Comparison of ENCODE assay signal across 11 cellular contexts in genomic region chr12:75976913-75977312, GRCh38. TPM values are rescaled to one million over a fixed set of nuclear protein-coding genes. Genes with fewer than 3 reads are reported as not detected.
DNase-seq lines count a peak whose midpoint lies in the region; ATAC-seq and TF ChIP-seq lines count a peak whose summit lies in the region.
"Had no signal": no experiment of that assay in that cellular context is flagged by ENCODE, and none has a peak within 500 bp of the region (broad histone marks: within the 10 kb centered on the region; RNA-seq: fewer than 3 reads in every experiment).

No MANE protein-coding gene starts in this region.

- H3K4me3 ChIP-seq in CD4-positive, alpha-beta memory T cell (ENCODE audit: low read length in 2 of 2) = no peak overlapping the region
- no peak overlapping the region for H3K4me3 ChIP-seq in MM.1S (ENCODE audit: low read length)
- no peak overlapping the region for H3K4me3 ChIP-seq in skeletal muscle satellite cell (ENCODE audit: low read length)
- no peak overlapping the region for H3K4me3 ChIP-seq in GM23338
- H3K4me3 ChIP-seq: gastrocnemius medialis, lung had no signal

- no peaks in the 10 kb centered on the region for H3K27me3 Mint-ChIP-seq in CD4-positive, alpha-beta memory T cell
- no peaks in the 10 kb centered on the region for H3K27me3 Mint-ChIP-seq in effector memory CD8-positive, alpha-beta T cell
- H3K27me3 Mint-ChIP-seq in GM23338 (ENCODE audit: insufficient read depth, low read depth, poor library complexity) = peaks cover 6% of the 10 kb centered on the region

- no peak for TF ChIP-seq CTCF in MM.1S (IDR thresholded peaks at IDR 0.05; ENCODE audit: low read length)
- TF ChIP-seq CTCF in GM23338 (conservative IDR thresholded peaks at IDR 0.05; ENCODE audit: low read depth in 2 of 2) = no peak

- H3F3A ChIP-seq in MM.1S (ENCODE audit: insufficient read depth, low read length) (peaks cover 17% of the 10 kb centered on the region), GM23338 (replicated peaks; ENCODE audit: low read depth) (no peaks in the 10 kb centered on the region)

- H3K4me2 ChIP-seq in MM.1S (ENCODE audit: low read depth, low read length) (no peak overlapping the region), skeletal muscle satellite cell (ENCODE audit: low read length) (no peak overlapping the region), GM23338 (no peak overlapping the region)

- H4K20me1 ChIP-seq in MM.1S (ENCODE audit: insufficient read depth, low read length) (no peaks in the 10 kb centered on the region), GM23338 (replicated peaks; ENCODE audit: insufficient read depth) (no peaks in the 10 kb centered on the region)

- H3K27me3 ChIP-seq in CD4-positive, alpha-beta memory T cell (ENCODE audit: insufficient read depth, low read length) = no peaks in the 10 kb centered on the region
- H3K27me3 ChIP-seq in MM.1S (replicated peaks; ENCODE audit: insufficient read depth, low read length) = no peaks in the 10 kb centered on the region
- no peaks in the 10 kb centered on the region for H3K27me3 ChIP-seq in skeletal muscle satellite cell (ENCODE audit: control insufficient read depth, insufficient read depth, low read length)
- H3K27me3 ChIP-seq in GM23338 (ENCODE audit: insufficient read depth) = no peaks in the 10 kb centered on the region
- H3K27me3 ChIP-seq: gastrocnemius medialis had no signal

- peaks cover 28% of the 10 kb centered on the region for H3K4me1 ChIP-seq in CD4-positive, alpha-beta memory T cell (ENCODE audit: insufficient read depth, low read length)
- H3K4me1 ChIP-seq in MM.1S (ENCODE audit: low read length) (peaks cover 52% of the 10 kb centered on the region), skeletal muscle satellite cell (ENCODE audit: control insufficient read depth, insufficient read depth, low read length) (peaks cover 41% of the 10 kb centered on the region), GM23338 (ENCODE audit: insufficient read depth) (peaks cover 25% of the 10 kb centered on the region; the same call in 1 of the 2 replicates)

- no peaks in the 10 kb centered on the region for H3K9me3 ChIP-seq in CD4-positive, alpha-beta memory T cell (ENCODE audit: control insufficient read depth in 1 of 2, low read length in 2 of 2)
- H3K9me3 ChIP-seq in MM.1S (replicated peaks; ENCODE audit: insufficient read depth, low read length) (no peaks in the 10 kb centered on the region), skeletal muscle satellite cell (replicated peaks; ENCODE audit: low read length) (no peaks in the 10 kb centered on the region)
- H3K9me3 ChIP-seq: gastrocnemius medialis had no signal

- no peaks in the 10 kb centered on the region for H3K79me2 ChIP-seq in MM.1S (ENCODE audit: low read length)
- no peaks in the 10 kb centered on the region for H3K79me2 ChIP-seq in GM23338 (replicated peaks; ENCODE audit: insufficient read depth)

- POLR2A ChIA-PET in CD4-positive, alpha-beta memory T cell (lab: Charles Lee; ENCODE audit: partially characterized antibody) = interaction anchor here (0.9 to 6.5 kb wide), 3 partner anchors 8 to 55 kb away, joined by 3 to 80 read pairs (median 16); partner anchors contain the start of gene PHLDA1

- CTCF ChIA-PET in CD4-positive, alpha-beta memory T cell (lab: Charles Lee; ENCODE audit: partially characterized antibody) = interaction anchor here (1.3 kb wide), 1 partner anchor 31 kb away, joined by 3 read pairs; no protein-coding TSS in a partner anchor

- H3K4me3 Mint-ChIP-seq in CD4-positive, alpha-beta memory T cell = no peak overlapping the region
- no peak overlapping the region for H3K4me3 Mint-ChIP-seq in effector memory CD8-positive, alpha-beta T cell
- no peak overlapping the region for H3K4me3 Mint-ChIP-seq in GM23338

- no peak overlapping the region for H2AFZ ChIP-seq in MM.1S (ENCODE audit: low read length)
- H2AFZ ChIP-seq in GM23338 = no peak overlapping the region

- H3K36me3 ChIP-seq in CD4-positive, alpha-beta memory T cell (ENCODE audit: insufficient read depth, low read length) = no peaks in the 10 kb centered on the region
- no peaks in the 10 kb centered on the region for H3K36me3 ChIP-seq in MM.1S (replicated peaks; ENCODE audit: insufficient read depth, low read length)
- no peaks in the 10 kb centered on the region for H3K36me3 ChIP-seq in skeletal muscle satellite cell (ENCODE audit: insufficient read depth, low read length)
- no peaks in the 10 kb centered on the region for H3K36me3 ChIP-seq in GM23338 (ENCODE audit: insufficient read depth)
- H3K36me3 ChIP-seq: gastrocnemius medialis had no signal

- no peak overlapping the region for H3K9ac ChIP-seq in MM.1S (ENCODE audit: low read length)
- peak overlapping the region; percentile 56 for H3K9ac ChIP-seq in skeletal muscle satellite cell (ENCODE audit: low read depth, low read length)

- H3K9me2 ChIP-seq in MM.1S (replicated peaks; ENCODE audit: insufficient read depth, low read length) (no peaks in the 10 kb centered on the region), GM23338 (ENCODE audit: insufficient read depth) (no peaks in the 10 kb centered on the region)

- peaks cover 21 to 45% (median 31%) of the 10 kb centered on the region in 4 donors for H3K4me1 Mint-ChIP-seq in CD4-positive, alpha-beta memory T cell
- H3K4me1 Mint-ChIP-seq in effector memory CD8-positive, alpha-beta T cell (ENCODE audit: low read depth in 2 of 2) = peaks cover 17 to 25% of the 10 kb centered on the region in 2 donors
- peaks cover 23% of the 10 kb centered on the region for H3K4me1 Mint-ChIP-seq in GM23338

- no peak for DNase-seq in CD4-positive, alpha-beta memory T cell
- DNase-seq in MM.1S (no peak), GM23338 (ENCODE audit: low spot score) (no peak), HT-29 (ENCODE audit: low spot score) (no peak), epidermal melanocyte (ENCODE audit: insufficient read length, low spot score) (no peak)
- DNase-seq in effector memory CD8-positive, alpha-beta T cell = no peak
- DNase-seq: DMS 273 treated with DMSO at 0.1 percent for 48 hours, gastrocnemius medialis, Kasumi-1 had no signal

- intact Hi-C loops in CD4-positive, alpha-beta memory T cell (cut with micrococcal nuclease) = no loop called here

- peak overlapping the region in 6 of 7 donors; percentile 27 to 98 (median 90) for H3K27ac Mint-ChIP-seq in CD4-positive, alpha-beta memory T cell
- H3K27ac Mint-ChIP-seq in effector memory CD8-positive, alpha-beta T cell = peak overlapping the region; percentile 86 to 95
- no peak overlapping the region for H3K27ac Mint-ChIP-seq in GM23338

- H3K27ac ChIP-seq in CD4-positive, alpha-beta memory T cell (ENCODE audit: low read depth, low read length) = peak overlapping the region; percentile 79
- H3K27ac ChIP-seq in MM.1S (ENCODE audit: low read length) = peak overlapping the region; percentile 90; the same call in 1 of the 2 replicates
- H3K27ac ChIP-seq in GM23338 (ENCODE audit: low read depth) = no peak overlapping the region

- peaks cover 0 to 2% (median 0%) of the 10 kb centered on the region in 8 donors for H3K9me3 Mint-ChIP-seq in CD4-positive, alpha-beta memory T cell
- H3K9me3 Mint-ChIP-seq in effector memory CD8-positive, alpha-beta T cell = no peaks in the 10 kb centered on the region
- no peaks in the 10 kb centered on the region for H3K9me3 Mint-ChIP-seq in GM23338

- no peaks in the 10 kb centered on the region for H3K36me3 Mint-ChIP-seq in CD4-positive, alpha-beta memory T cell
- H3K36me3 Mint-ChIP-seq in effector memory CD8-positive, alpha-beta T cell (ENCODE audit: insufficient read depth) = peaks cover 3% of the 10 kb centered on the region
- no peaks in the 10 kb centered on the region for H3K36me3 Mint-ChIP-seq in GM23338 (ENCODE audit: low read depth)

- no peak for ATAC-seq in effector memory CD8-positive, alpha-beta T cell (replicated peaks)
- ATAC-seq in GM23338 = no peak
- ATAC-seq: gastrocnemius medialis had no signal

TF ChIP-seq in GM23338, 12 proteins besides CTCF, POLR2A, EP300 and RAD21 (continues in another document):
- TF ChIP-seq EZH2phosphoT487 (IDR thresholded peaks at IDR 0.05; ENCODE audit: unreplicated experiment) = no peak
- TF ChIP-seq ZNF331 (CRISPR knock-in tag; IDR thresholded peaks at IDR 0.05; ENCODE audit: low read depth) = no peak
- TF ChIP-seq, protein P1, sequence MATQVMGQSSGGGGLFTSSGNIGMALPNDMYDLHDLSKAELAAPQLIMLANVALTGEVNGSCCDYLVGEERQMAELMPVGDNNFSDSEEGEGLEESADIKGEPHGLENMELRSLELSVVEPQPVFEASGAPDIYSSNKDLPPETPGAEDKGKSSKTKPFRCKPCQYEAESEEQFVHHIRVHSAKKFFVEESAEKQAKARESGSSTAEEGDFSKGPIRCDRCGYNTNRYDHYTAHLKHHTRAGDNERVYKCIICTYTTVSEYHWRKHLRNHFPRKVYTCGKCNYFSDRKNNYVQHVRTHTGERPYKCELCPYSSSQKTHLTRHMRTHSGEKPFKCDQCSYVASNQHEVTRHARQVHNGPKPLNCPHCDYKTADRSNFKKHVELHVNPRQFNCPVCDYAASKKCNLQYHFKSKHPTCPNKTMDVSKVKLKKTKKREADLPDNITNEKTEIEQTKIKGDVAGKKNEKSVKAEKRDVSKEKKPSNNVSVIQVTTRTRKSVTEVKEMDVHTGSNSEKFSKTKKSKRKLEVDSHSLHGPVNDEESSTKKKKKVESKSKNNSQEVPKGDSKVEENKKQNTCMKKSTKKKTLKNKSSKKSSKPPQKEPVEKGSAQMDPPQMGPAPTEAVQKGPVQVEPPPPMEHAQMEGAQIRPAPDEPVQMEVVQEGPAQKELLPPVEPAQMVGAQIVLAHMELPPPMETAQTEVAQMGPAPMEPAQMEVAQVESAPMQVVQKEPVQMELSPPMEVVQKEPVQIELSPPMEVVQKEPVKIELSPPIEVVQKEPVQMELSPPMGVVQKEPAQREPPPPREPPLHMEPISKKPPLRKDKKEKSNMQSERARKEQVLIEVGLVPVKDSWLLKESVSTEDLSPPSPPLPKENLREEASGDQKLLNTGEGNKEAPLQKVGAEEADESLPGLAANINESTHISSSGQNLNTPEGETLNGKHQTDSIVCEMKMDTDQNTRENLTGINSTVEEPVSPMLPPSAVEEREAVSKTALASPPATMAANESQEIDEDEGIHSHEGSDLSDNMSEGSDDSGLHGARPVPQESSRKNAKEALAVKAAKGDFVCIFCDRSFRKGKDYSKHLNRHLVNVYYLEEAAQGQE (IDR thresholded peaks at IDR 0.05; ENCODE audit: unreplicated experiment) = no peak
- no peak for TF ChIP-seq POLR2AphosphoS5 (IDR thresholded peaks at IDR 0.05; ENCODE audit: low read depth)
- TF ChIP-seq CREB1 (CRISPR knock-in tag; IDR thresholded peaks at IDR 0.05; ENCODE audit: low read depth) = no peak
- TF ChIP-seq NANOG (IDR thresholded peaks at IDR 0.05; ENCODE audit: borderline replicate concordance) = no peak
- no peak for TF ChIP-seq STAT1 (IDR thresholded peaks at IDR 0.05; ENCODE audit: unreplicated experiment)
- TF ChIP-seq ZNF114 (CRISPR knock-in tag; IDR thresholded peaks at IDR 0.05) = no peak

RNA-seq across cellular contexts. Expression of gene PHLDA1, which starts 54.7 kb away (rescaled TPM):
- 1 to 10 TPM; 8.2 to 8.5 TPM for total RNA-seq in CD4-positive, alpha-beta memory T cell
- polyA plus RNA-seq in CD4-positive, alpha-beta memory T cell = 1 to 10 TPM; 1.3 to 2.3 TPM
- 57.2 and 119 TPM in 2 replicates for total RNA-seq in skeletal muscle satellite cell (2012; rRNA removed)
- 19.3 and 21.6 TPM in 2 replicates for total RNA-seq in GM23338 (2014; rRNA removed; shearing (Covaris generic))
- polyA plus RNA-seq in GM23338 (2016; fragmentation: Nextera tagmentation; extraction: Ambion mirVana) = 11.6 and 11.7 TPM in 2 replicates
- total RNA-seq in HT-29 (2014; rRNA removed; shearing (Covaris generic)) = 38.5 and 41.7 TPM in 2 replicates
